Comparison of ENCODE assay signal across 28 cellular contexts in the genomic region with DNA sequence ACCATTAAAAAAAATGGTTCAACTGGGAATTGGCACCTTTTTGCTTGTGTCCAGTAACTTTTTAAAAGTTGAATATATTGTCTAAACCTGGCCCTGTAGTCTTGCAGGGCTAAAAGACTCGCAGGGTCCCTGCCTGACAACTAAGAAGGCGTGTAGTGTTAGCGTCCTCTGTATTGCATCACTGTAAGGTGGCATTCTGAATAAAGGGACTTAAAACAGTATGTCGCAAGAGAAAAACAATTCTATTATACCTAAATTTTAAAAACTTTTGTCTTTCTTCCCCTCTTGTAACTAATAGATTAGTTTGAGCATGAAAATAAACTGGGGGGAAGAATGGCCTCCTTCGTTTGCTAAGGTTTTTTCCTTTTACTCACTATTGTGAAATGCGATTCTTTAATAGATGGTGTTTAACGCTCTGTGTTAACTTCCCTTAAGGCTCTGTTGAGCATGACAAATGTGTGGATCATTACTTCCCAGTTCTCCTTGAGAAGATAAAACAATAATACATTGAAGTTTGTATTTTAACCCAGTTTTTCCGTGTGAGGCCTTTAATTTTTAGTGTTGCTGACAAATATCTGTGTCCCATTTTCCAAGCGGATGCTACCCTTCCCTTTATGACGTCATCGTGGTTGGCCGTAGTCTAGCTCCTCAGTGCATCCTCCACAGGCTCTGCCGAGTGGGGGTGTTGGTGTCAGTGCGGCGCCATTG.
A peak's percentile ranks its signal among the peaks of the same experiment; 100 is the strongest.
DNase-seq lines count a peak whose midpoint lies in the region; ATAC-seq and TF ChIP-seq lines count a peak whose summit lies in the region.
"Had no signal": no experiment of that assay in that cellular context is flagged by ENCODE, and none has a peak within 500 bp of the region (broad histone marks: within the 10 kb centered on the region; RNA-seq: fewer than 3 reads in every experiment).

No MANE protein-coding gene starts in this region.

- H3K9me3 Mint-ChIP-seq in GM23338: no peaks in the 10 kb centered on the region
- H3K9me3 Mint-ChIP-seq: CD4-positive, alpha-beta memory T cell; central memory CD8-positive, alpha-beta T cell; stimulated activated memory B cell treated with anti-CD40 and anti-IgM and Interleukin-4, amounts not matched to agents 10 μg/mL and 1 μg/mL and 100 μg/mL, for 72 hours had no signal

- H3K4me3 ChIP-seq in A673 (ENCODE audit: low read depth, low read length, poor library complexity, severe bottlenecking): peak overlapping the region; percentile 13
- H3K4me3 ChIP-seq in GM23338: no peak overlapping the region
- no peak overlapping the region for H3K4me3 ChIP-seq in SK-N-MC
- H3K4me3 ChIP-seq in kidney epithelial cell (ENCODE audit: low read depth, low read length): no peak overlapping the region
- H3K4me3 ChIP-seq: A549, HAP-1, Peyer's patch, tibial artery had no signal

- no peaks in the 10 kb centered on the region for H3K27me3 Mint-ChIP-seq in GM23338 (ENCODE audit: insufficient read depth, low read depth, poor library complexity)
- H3K27me3 Mint-ChIP-seq: CD4-positive, alpha-beta memory T cell; central memory CD8-positive, alpha-beta T cell; stimulated activated memory B cell treated with anti-CD40 and anti-IgM and Interleukin-4, amounts not matched to agents 10 μg/mL and 1 μg/mL and 100 μg/mL, for 72 hours had no signal

- no peaks in the 10 kb centered on the region for H3K36me3 Mint-ChIP-seq in GM23338 (ENCODE audit: low read depth)
- H3K36me3 Mint-ChIP-seq: CD4-positive, alpha-beta memory T cell; stimulated activated memory B cell treated with anti-CD40 and anti-IgM and Interleukin-4, amounts not matched to agents 10 μg/mL and 1 μg/mL and 100 μg/mL, for 72 hours had no signal

- DNase-seq in A673 (ENCODE audit: low spot score) (no peak), GM23338 (ENCODE audit: low spot score) (no peak), SK-N-MC (ENCODE audit: low read depth, low spot score) (no peak), kidney epithelial cell (ENCODE audit: low read depth) (peak; percentile 67), NCI-H774 (lab: John Stamatoyannopoulos, UW) (no peak), NCI-H1694 (lab: John Stamatoyannopoulos, UW) (no peak), H4 (ENCODE audit: low spot score) (no peak)
- no peak for DNase-seq in activated naive CD4-positive, alpha-beta T cell treated with Interleukin-2 at 50 U/mL for 16 hours
- DNase-seq: activated CD4-positive, alpha-beta T cell treated with anti-CD3 and anti-CD28 coated beads for 48 hours; activated CD8-positive, alpha-beta memory T cell treated with anti-CD3 and anti-CD28 coated beads, Interleukin-2, amount 50 U/mL, for 48 hours; activated gamma-delta T cell treated with Interleukin-2 at 50 U/mL for 16 hours; aorta; CD4-positive, alpha-beta memory T cell; DMS79; effector CD4-positive, alpha-beta T cell; hippocampal formation; KG1; midbrain; NCI-H1417; NCI-H69; Peyer's patch; tibial artery had no signal

- no peaks in the 10 kb centered on the region for H3K9me2 ChIP-seq in GM23338 (ENCODE audit: insufficient read depth)

- POLR2A ChIA-PET in A673 (lab: Charles Lee; ENCODE audit: low non-redundant PET): no interaction called here

- peaks cover 12% of the 10 kb centered on the region for H3K4me1 Mint-ChIP-seq in GM23338
- H3K4me1 Mint-ChIP-seq: neural crest cell had no signal

- H4K20me1 ChIP-seq in GM23338 (replicated peaks; ENCODE audit: insufficient read depth): no peaks in the 10 kb centered on the region

- H3K4me2 ChIP-seq in GM23338: no peak overlapping the region
- H3K4me2 ChIP-seq: A549 had no signal

- TF ChIP-seq CTCF in A673 (conservative IDR thresholded peaks at IDR 0.05; ENCODE audit: low read depth, low read length) (no peak), GM23338 (conservative IDR thresholded peaks at IDR 0.05; ENCODE audit: low read depth in 2 of 2) (no peak), kidney epithelial cell (IDR thresholded peaks at IDR 0.05; ENCODE audit: insufficient read depth, low read length, poor library complexity, severe bottlenecking) (no peak)

- H3K27ac ChIP-seq in A673 (ENCODE audit: low read depth, low read length, poor library complexity, severe bottlenecking): peak overlapping the region; percentile 85
- no peak overlapping the region for H3K27ac ChIP-seq in GM23338 (ENCODE audit: low read depth)
- H3K27ac ChIP-seq in SK-N-MC: peak overlapping the region; percentile 47; the same call in 1 of the 2 replicates
- H3K27ac ChIP-seq: A549, Peyer's patch, tibial artery had no signal

- no peaks in the 10 kb centered on the region for H3K27me3 ChIP-seq in A673 (replicated peaks; ENCODE audit: insufficient read depth, low read depth, low read length, poor library complexity)
- no peaks in the 10 kb centered on the region for H3K27me3 ChIP-seq in GM23338 (ENCODE audit: insufficient read depth)
- no peaks in the 10 kb centered on the region for H3K27me3 ChIP-seq in kidney epithelial cell (ENCODE audit: control insufficient read depth, insufficient read depth, low read length)
- H3K27me3 ChIP-seq: Peyer's patch, tibial artery had no signal

- no peak overlapping the region for H3K9ac ChIP-seq in SK-N-MC (ENCODE audit: insufficient read length)

- no peaks in the 10 kb centered on the region for H3F3A ChIP-seq in GM23338 (replicated peaks; ENCODE audit: low read depth)

- H3K79me2 ChIP-seq in GM23338 (replicated peaks; ENCODE audit: insufficient read depth): no peaks in the 10 kb centered on the region

- ATAC-seq in GM23338: no peak
- ATAC-seq: A549; SK-N-SH treated with all-trans-retinoic acid at 6 μM for 48 hours; stimulated activated memory B cell treated with anti-CD40 and anti-IgM and Interleukin-4, amounts not matched to agents 10 μg/mL and 1 μg/mL and 100 μg/mL, for 72 hours had no signal

- intact Hi-C loops in A673 (cut with micrococcal nuclease; ENCODE audit: unreplicated experiment): no loop called here

- CTCF ChIA-PET in A673 (lab: Charles Lee): interaction anchor here (0.7 kb wide), 1 partner anchor 8 kb away, joined by 4 read pairs; no protein-coding TSS in a partner anchor

- H3K4me1 ChIP-seq in A673 (ENCODE audit: insufficient read depth, low read length, poor library complexity, severe bottlenecking) (peaks cover 22% of the 10 kb centered on the region), GM23338 (ENCODE audit: insufficient read depth) (no peaks in the 10 kb centered on the region)
- H3K4me1 ChIP-seq: A549, HAP-1, Peyer's patch, tibial artery had no signal

- no peak overlapping the region; the same call in 1 of the 2 replicates for H3K27ac Mint-ChIP-seq in GM23338
- H3K27ac Mint-ChIP-seq: CD4-positive, alpha-beta memory T cell; stimulated activated memory B cell treated with anti-CD40 and anti-IgM and Interleukin-4, amounts not matched to agents 10 μg/mL and 1 μg/mL and 100 μg/mL, for 72 hours had no signal

- TSS peak; percentile 57 for BruUV-seq in A673 (replicated peaks; lab: Mats Ljungman, UMichigan)

- H3K9me3 ChIP-seq in A673 (ENCODE audit: low read depth, low read length, poor library complexity, severe bottlenecking): no peaks in the 10 kb centered on the region
- no peaks in the 10 kb centered on the region for H3K9me3 ChIP-seq in SK-N-MC (ENCODE audit: low read depth, low read length)
- H3K9me3 ChIP-seq: A549, HAP-1, Peyer's patch, tibial artery had no signal

- no peak overlapping the region for H3K4me3 Mint-ChIP-seq in GM23338
- H3K4me3 Mint-ChIP-seq: central memory CD8-positive, alpha-beta T cell; neural crest cell; stimulated activated memory B cell treated with anti-CD40 and anti-IgM and Interleukin-4, amounts not matched to agents 10 μg/mL and 1 μg/mL and 100 μg/mL, for 72 hours had no signal

- H3K36me3 ChIP-seq in A673 (ENCODE audit: insufficient read depth, low read length, poor library complexity, severe bottlenecking) (no peaks in the 10 kb centered on the region), GM23338 (ENCODE audit: insufficient read depth) (no peaks in the 10 kb centered on the region), SK-N-MC (ENCODE audit: insufficient read depth, low read length) (no peaks in the 10 kb centered on the region), kidney epithelial cell (ENCODE audit: control insufficient read depth, insufficient read depth, low read length) (no peaks in the 10 kb centered on the region)
- H3K36me3 ChIP-seq: HAP-1, Peyer's patch, tibial artery had no signal

- H2AFZ ChIP-seq in GM23338: peak overlapping the region; percentile 16; the same call in 1 of the 2 replicates

TF ChIP-seq in GM23338, 12 proteins besides CTCF, POLR2A, EP300 and RAD21 (continues in another document):
- no peak for TF ChIP-seq STAT1 (IDR thresholded peaks at IDR 0.05; ENCODE audit: unreplicated experiment)
- no peak for TF ChIP-seq ZNF331 (CRISPR knock-in tag; IDR thresholded peaks at IDR 0.05; ENCODE audit: low read depth)
- TF ChIP-seq CREB1 (CRISPR knock-in tag; IDR thresholded peaks at IDR 0.05; ENCODE audit: low read depth): no peak
- TF ChIP-seq, protein P1, sequence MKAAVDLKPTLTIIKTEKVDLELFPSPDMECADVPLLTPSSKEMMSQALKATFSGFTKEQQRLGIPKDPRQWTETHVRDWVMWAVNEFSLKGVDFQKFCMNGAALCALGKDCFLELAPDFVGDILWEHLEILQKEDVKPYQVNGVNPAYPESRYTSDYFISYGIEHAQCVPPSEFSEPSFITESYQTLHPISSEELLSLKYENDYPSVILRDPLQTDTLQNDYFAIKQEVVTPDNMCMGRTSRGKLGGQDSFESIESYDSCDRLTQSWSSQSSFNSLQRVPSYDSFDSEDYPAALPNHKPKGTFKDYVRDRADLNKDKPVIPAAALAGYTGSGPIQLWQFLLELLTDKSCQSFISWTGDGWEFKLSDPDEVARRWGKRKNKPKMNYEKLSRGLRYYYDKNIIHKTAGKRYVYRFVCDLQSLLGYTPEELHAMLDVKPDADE (IDR thresholded peaks at IDR 0.05): no peak
